In the genomic region with DNA sequence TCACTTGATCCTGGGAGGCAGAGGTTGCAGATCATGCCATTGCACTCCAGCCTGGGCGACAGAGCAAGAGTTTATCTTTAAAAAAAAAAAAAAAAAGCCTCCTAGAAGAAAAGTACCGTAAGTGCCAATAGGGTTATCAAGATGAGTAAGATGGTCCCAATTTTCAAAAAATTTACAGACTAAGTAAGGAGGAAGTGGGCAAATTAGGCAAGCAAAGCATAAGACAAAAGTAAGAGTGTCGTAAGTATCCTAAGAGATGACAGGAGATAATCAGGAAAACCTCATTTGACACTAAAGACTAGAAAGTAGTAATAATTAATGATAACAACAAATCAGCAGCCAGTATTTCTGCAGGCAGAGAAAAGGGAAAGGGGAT, we compare ENCODE assay signal across 16 cellular contexts. TPM values are rescaled to one million over a fixed set of nuclear protein-coding genes. Genes with fewer than 3 reads are reported as not detected.
DNase-seq lines count a peak whose midpoint lies in the region; ATAC-seq lines count a peak whose summit lies in the region.
"Had no signal": no experiment of that assay in that cellular context is flagged by ENCODE, and none has a peak within 500 bp of the region (broad histone marks: within the 10 kb centered on the region; RNA-seq: fewer than 3 reads in every experiment).

No MANE protein-coding gene starts in this region.

- peak overlapping the region; percentile 64 for H3K27ac Mint-ChIP-seq in activated naive CD4-positive, alpha-beta T cell treated with anti-CD3 and anti-CD28 coated beads, Interleukin-2, amount 50 U/mL, for 24 hours
- peak overlapping the region; percentile 10 for H3K27ac Mint-ChIP-seq in activated T-helper 2 cell treated with anti-CD3 and anti-CD28 coated beads, Interferon-gamma antibody, Interleukin-2, Interleukin-4, amounts not matched to agents 10 μg/mL and 5 μg/mL and 100 μg/mL, durations not matched to agents 14 hours and 24 hours and 36 hours
- H3K27ac Mint-ChIP-seq in stimulated activated naive B cell treated with anti-CD40 and anti-IgM and Interleukin-4, amounts not matched to agents 10 μg/mL and 1 μg/mL and 100 μg/mL, for 72 hours = peak overlapping the region; percentile 82

- intact Hi-C loops in activated T-helper 2 cell treated with anti-CD3 and anti-CD28 coated beads, Interferon-gamma antibody, Interleukin-2, Interleukin-4, amounts not matched to agents 10 μg/mL and 5 μg/mL and 100 μg/mL, durations not matched to agents 14 hours and 24 hours and 36 hours (cut with micrococcal nuclease) = no loop called here

- no peaks in the 10 kb centered on the region for H3K27me3 Mint-ChIP-seq in activated naive CD4-positive, alpha-beta T cell treated with anti-CD3 and anti-CD28 coated beads, Interleukin-2, amount 50 U/mL, for 24 hours
- no peaks in the 10 kb centered on the region for H3K27me3 Mint-ChIP-seq in activated T-helper 2 cell treated with anti-CD3 and anti-CD28 coated beads, Interferon-gamma antibody, Interleukin-2, Interleukin-4, amounts not matched to agents 10 μg/mL and 5 μg/mL and 100 μg/mL, durations not matched to agents 14 hours and 24 hours and 36 hours (ENCODE audit: low read depth)
- H3K27me3 Mint-ChIP-seq in stimulated activated naive B cell treated with anti-CD40 and anti-IgM and Interleukin-4, amounts not matched to agents 10 μg/mL and 1 μg/mL and 100 μg/mL, for 72 hours = no peaks in the 10 kb centered on the region

- peaks cover 38% of the 10 kb centered on the region for H3K4me1 Mint-ChIP-seq in activated naive CD4-positive, alpha-beta T cell treated with anti-CD3 and anti-CD28 coated beads, Interleukin-2, amount 50 U/mL, for 24 hours
- peaks cover 25% of the 10 kb centered on the region for H3K4me1 Mint-ChIP-seq in activated T-helper 2 cell treated with anti-CD3 and anti-CD28 coated beads, Interferon-gamma antibody, Interleukin-2, Interleukin-4, amounts not matched to agents 10 μg/mL and 5 μg/mL and 100 μg/mL, durations not matched to agents 14 hours and 24 hours and 36 hours (ENCODE audit: low read depth)
- H3K4me1 Mint-ChIP-seq in stimulated activated naive B cell treated with anti-CD40 and anti-IgM and Interleukin-4, amounts not matched to agents 10 μg/mL and 1 μg/mL and 100 μg/mL, for 72 hours = peaks cover 17 to 39% of the 10 kb centered on the region in 2 donors

- H3K4me3 Mint-ChIP-seq in activated naive CD4-positive, alpha-beta T cell treated with anti-CD3 and anti-CD28 coated beads, Interleukin-2, amount 50 U/mL, for 24 hours = no peak overlapping the region
- H3K4me3 Mint-ChIP-seq in activated T-helper 2 cell treated with anti-CD3 and anti-CD28 coated beads, Interferon-gamma antibody, Interleukin-2, Interleukin-4, amounts not matched to agents 10 μg/mL and 5 μg/mL and 100 μg/mL, durations not matched to agents 14 hours and 24 hours and 36 hours (ENCODE audit: low read depth) = no peak overlapping the region
- peak overlapping the region; percentile 11 to 70 for H3K4me3 Mint-ChIP-seq in stimulated activated naive B cell treated with anti-CD40 and anti-IgM and Interleukin-4, amounts not matched to agents 10 μg/mL and 1 μg/mL and 100 μg/mL, for 72 hours
- H3K4me3 Mint-ChIP-seq: activated T-cell treated with anti-CD3 and anti-CD28 coated beads, Interleukin-2, amount 50 U/mL, for 4 hours had no signal

- peaks cover 11% of the 10 kb centered on the region for H3K36me3 Mint-ChIP-seq in activated naive CD4-positive, alpha-beta T cell treated with anti-CD3 and anti-CD28 coated beads, Interleukin-2, amount 50 U/mL, for 24 hours
- peaks cover 43% of the 10 kb centered on the region for H3K36me3 Mint-ChIP-seq in activated T-helper 2 cell treated with anti-CD3 and anti-CD28 coated beads, Interferon-gamma antibody, Interleukin-2, Interleukin-4, amounts not matched to agents 10 μg/mL and 5 μg/mL and 100 μg/mL, durations not matched to agents 14 hours and 24 hours and 36 hours (ENCODE audit: low read depth)
- peaks cover 29 to 41% of the 10 kb centered on the region in 2 donors for H3K36me3 Mint-ChIP-seq in stimulated activated naive B cell treated with anti-CD40 and anti-IgM and Interleukin-4, amounts not matched to agents 10 μg/mL and 1 μg/mL and 100 μg/mL, for 72 hours

- DNase-seq in activated naive CD4-positive, alpha-beta T cell (lab: John Stamatoyannopoulos, UW) = no peak
- DNase-seq in NOMO-1 treated with DMSO at 0.1 percent for 48 hours (lab: John Stamatoyannopoulos, UW; ENCODE audit: unreplicated experiment) = peak; percentile 72
- no peak for DNase-seq in activated T-helper 2 cell treated with anti-CD3 and anti-CD28 coated beads, Interferon-gamma antibody, Interleukin-2, Interleukin-4, amounts not matched to agents 10 μg/mL and 5 μg/mL and 100 μg/mL, durations not matched to agents 14 hours and 24 hours and 36 hours (ENCODE audit: low spot score)
- DNase-seq in stimulated activated naive B cell treated with anti-CD40 and anti-IgM and Interleukin-4, amounts not matched to agents 10 μg/mL and 1 μg/mL and 100 μg/mL, for 72 hours = no peak
- no peak for DNase-seq in NCI-H2107 treated with DMSO at 0.1 percent for 48 hours (lab: John Stamatoyannopoulos, UW; ENCODE audit: unreplicated experiment)
- DNase-seq in GM19238 (ENCODE audit: insufficient read length, low spot score) = no peak
- DNase-seq in NCI-H524 treated with DMSO at 0.1 percent for 48 hours (lab: John Stamatoyannopoulos, UW) = no peak
- DNase-seq: activated T-cell treated with anti-CD3 and anti-CD28 coated beads, Interleukin-2, amount 50 U/mL, for 4 hours; GDM1; H7; mucosa of descending colon; NCI-H1694; sigmoid colon; stimulated activated CD4-positive, alpha-beta T cell treated with anti-CD3 and anti-CD28 coated beads, Interleukin-1b, Interleukin-23, amount 100 ng/mL, for 48 hours; testis had no signal

- ATAC-seq in stimulated activated naive B cell treated with anti-CD40 and anti-IgM and Interleukin-4, amounts not matched to agents 10 μg/mL and 1 μg/mL and 100 μg/mL, for 72 hours (replicated peaks) = peak; percentile 77 to 87
- ATAC-seq: activated T-cell treated with anti-CD3 and anti-CD28 coated beads, Interleukin-2, amount 50 U/mL, for 4 hours; mucosa of descending colon had no signal

- no peaks in the 10 kb centered on the region for H3K9me3 Mint-ChIP-seq in activated naive CD4-positive, alpha-beta T cell treated with anti-CD3 and anti-CD28 coated beads, Interleukin-2, amount 50 U/mL, for 24 hours
- no peaks in the 10 kb centered on the region for H3K9me3 Mint-ChIP-seq in activated T-helper 2 cell treated with anti-CD3 and anti-CD28 coated beads, Interferon-gamma antibody, Interleukin-2, Interleukin-4, amounts not matched to agents 10 μg/mL and 5 μg/mL and 100 μg/mL, durations not matched to agents 14 hours and 24 hours and 36 hours
- H3K9me3 Mint-ChIP-seq in stimulated activated naive B cell treated with anti-CD40 and anti-IgM and Interleukin-4, amounts not matched to agents 10 μg/mL and 1 μg/mL and 100 μg/mL, for 72 hours = no peaks in the 10 kb centered on the region
- H3K9me3 Mint-ChIP-seq: activated T-cell treated with anti-CD3 and anti-CD28 coated beads, Interleukin-2, amount 50 U/mL, for 4 hours had no signal

RNA-seq across cellular contexts. Expression of a gene that starts 12.2 kb away (rescaled TPM):
- total RNA-seq in activated T-helper 2 cell treated with anti-CD3 and anti-CD28 coated beads, Interferon-gamma antibody, Interleukin-2, Interleukin-4, amounts not matched to agents 10 μg/mL and 5 μg/mL and 100 μg/mL, durations not matched to agents 14 hours and 24 hours and 36 hours = 37.5 and 43.4 TPM in 2 replicates

RNA-seq across cellular contexts. Expression of a gene that starts 15.5 kb away (rescaled TPM):
- 218 and 242 TPM in 2 replicates for total RNA-seq in activated T-helper 2 cell treated with anti-CD3 and anti-CD28 coated beads, Interferon-gamma antibody, Interleukin-2, Interleukin-4, amounts not matched to agents 10 μg/mL and 5 μg/mL and 100 μg/mL, durations not matched to agents 14 hours and 24 hours and 36 hours

RNA-seq across cellular contexts. Expression of a gene that starts 50.4 kb away (rescaled TPM):
- 0.32 and 0.37 TPM in 2 replicates for total RNA-seq in activated T-helper 2 cell treated with anti-CD3 and anti-CD28 coated beads, Interferon-gamma antibody, Interleukin-2, Interleukin-4, amounts not matched to agents 10 μg/mL and 5 μg/mL and 100 μg/mL, durations not matched to agents 14 hours and 24 hours and 36 hours

RNA-seq across cellular contexts. Expression of a gene that starts 51.2 kb away (rescaled TPM):
- total RNA-seq in activated T-helper 2 cell treated with anti-CD3 and anti-CD28 coated beads, Interferon-gamma antibody, Interleukin-2, Interleukin-4, amounts not matched to agents 10 μg/mL and 5 μg/mL and 100 μg/mL, durations not matched to agents 14 hours and 24 hours and 36 hours = 116 and 121 TPM in 2 replicates

RNA-seq across cellular contexts. Expression of a gene that starts 58.4 kb away (rescaled TPM):
- 47.9 and 51.0 TPM in 2 replicates for total RNA-seq in activated T-helper 2 cell treated with anti-CD3 and anti-CD28 coated beads, Interferon-gamma antibody, Interleukin-2, Interleukin-4, amounts not matched to agents 10 μg/mL and 5 μg/mL and 100 μg/mL, durations not matched to agents 14 hours and 24 hours and 36 hours

Comparison
In these comparisons a context has a peak if more than half of its experiments do, and no peak if none do; other contexts are left out.
1. H3K27ac Mint-ChIP-seq: peak in every context shown above with its lines; median percentile 82 in stimulated activated naive B cell treated with anti-CD40 and anti-IgM and Interleukin-4, amounts not matched to agents 10 μg/mL and 1 μg/mL and 100 μg/mL, for 72 hours; 64 in activated naive CD4-positive, alpha-beta T cell treated with anti-CD3 and anti-CD28 coated beads, Interleukin-2, amount 50 U/mL, for 24 hours; 10 in activated T-helper 2 cell treated with anti-CD3 and anti-CD28 coated beads, Interferon-gamma antibody, Interleukin-2, Interleukin-4, amounts not matched to agents 10 μg/mL and 5 μg/mL and 100 μg/mL, durations not matched to agents 14 hours and 24 hours and 36 hours.
2. H3K4me3 Mint-ChIP-seq: peak in stimulated activated naive B cell treated with anti-CD40 and anti-IgM and Interleukin-4, amounts not matched to agents 10 μg/mL and 1 μg/mL and 100 μg/mL, for 72 hours (2 of 2); none in activated naive CD4-positive, alpha-beta T cell treated with anti-CD3 and anti-CD28 coated beads, Interleukin-2, amount 50 U/mL, for 24 hours (single experiment) and activated T-helper 2 cell treated with anti-CD3 and anti-CD28 coated beads, Interferon-gamma antibody, Interleukin-2, Interleukin-4, amounts not matched to agents 10 μg/mL and 5 μg/mL and 100 μg/mL, durations not matched to agents 14 hours and 24 hours and 36 hours (single experiment).